In genomic region chrX:129777218-129777768, GRCh38 we compare ENCODE assay signal across 8 cellular contexts. TPM values are rescaled to one million over a fixed set of nuclear protein-coding genes. Genes with fewer than 3 reads are reported as not detected.
A peak's percentile ranks its signal among the peaks of the same experiment; 100 is the strongest.
DNase-seq lines count a peak whose midpoint lies in the region; ATAC-seq and TF ChIP-seq lines count a peak whose summit lies in the region.

No MANE protein-coding gene starts in this region.

- H3K36me3 ChIP-seq in rectal smooth muscle tissue (ENCODE audit: control insufficient read depth, insufficient read depth, low read length) (no peaks in the 10 kb centered on the region), A673 (ENCODE audit: insufficient read depth, low read length, poor library complexity, severe bottlenecking) (no peaks in the 10 kb centered on the region)

- H3K4me3 ChIP-seq in rectal smooth muscle tissue (ENCODE audit: low read length) (peak overlapping the region; percentile 13), A673 (ENCODE audit: low read depth, low read length, poor library complexity, severe bottlenecking) (no peak overlapping the region)

- H3K27me3 ChIP-seq in rectal smooth muscle tissue (ENCODE audit: control insufficient read depth, insufficient read depth, low read length) (no peaks in the 10 kb centered on the region), A673 (replicated peaks; ENCODE audit: insufficient read depth, low read depth, low read length, poor library complexity) (no peaks in the 10 kb centered on the region)

- no TSS peak for BruUV-seq in A673 (replicated peaks; lab: Mats Ljungman, UMichigan)

- CTCF ChIA-PET in A673 (lab: Charles Lee), result no interaction called here

- H3K9me3 ChIP-seq in A673 (ENCODE audit: low read depth, low read length, poor library complexity, severe bottlenecking), result no peaks in the 10 kb centered on the region

- H3K9ac ChIP-seq in rectal smooth muscle tissue (ENCODE audit: low read length), result peak overlapping the region; percentile 30

- no peaks in the 10 kb centered on the region for H3K4me1 ChIP-seq in rectal smooth muscle tissue (ENCODE audit: control insufficient read depth, insufficient read depth, low read length)
- H3K4me1 ChIP-seq in A673 (ENCODE audit: insufficient read depth, low read length, poor library complexity, severe bottlenecking), result no peaks in the 10 kb centered on the region

- intact Hi-C loops in A673 (cut with micrococcal nuclease; ENCODE audit: unreplicated experiment), result no loop called here

- H3K27ac ChIP-seq in VCaP (peak overlapping the region; percentile 91), rectal smooth muscle tissue (ENCODE audit: low read depth, low read length) (no peak overlapping the region), A673 (ENCODE audit: low read depth, low read length, poor library complexity, severe bottlenecking) (no peak overlapping the region)

- TF ChIP-seq CTCF in VCaP (conservative IDR thresholded peaks at IDR 0.05) (no peak), A673 (conservative IDR thresholded peaks at IDR 0.05; ENCODE audit: low read depth, low read length) (no peak), GM10266 (IDR thresholded peaks at IDR 0.05; ENCODE audit: control insufficient read depth, insufficient read depth, low read depth, missing control alignments) (no peak)

- ATAC-seq in GM18520 (IDR thresholded peaks at IDR 0.05; ENCODE audit: unreplicated experiment) (peak; percentile 15), HG03432 (IDR thresholded peaks at IDR 0.05; ENCODE audit: unreplicated experiment) (peak; percentile 31), SK-N-SH treated with all-trans-retinoic acid at 6 μM for 48 hours (no peak)

- DNase-seq in dermis microvascular lymphatic vessel endothelial cell (ENCODE audit: low read depth in 2 of 2) (peak; percentile 12 to 59), A673 (ENCODE audit: low spot score) (no peak), GM10266 (ENCODE audit: extremely low spot score) (no peak)

- POLR2A ChIA-PET in A673 (lab: Charles Lee; ENCODE audit: low non-redundant PET), result no interaction called here

TF ChIP-seq in SK-N-SH treated with all-trans-retinoic acid at 6 μM for 48 hours, 23 proteins besides CTCF, POLR2A, EP300 and RAD21:
- TF ChIP-seq ZNF565 (CRISPR knock-in tag; conservative IDR thresholded peaks at IDR 0.05; ENCODE audit: low read depth) (no peak), TSHZ2 (CRISPR knock-in tag; IDR thresholded peaks at IDR 0.05) (no peak), OSR1 (CRISPR knock-in tag; IDR thresholded peaks at IDR 0.05) (no peak), PATZ1 (CRISPR knock-in tag; IDR thresholded peaks at IDR 0.05; ENCODE audit: borderline replicate concordance) (no peak), CREB5 (CRISPR knock-in tag; IDR thresholded peaks at IDR 0.05; ENCODE audit: low read depth) (no peak), POU6F1 (CRISPR knock-in tag; IDR thresholded peaks at IDR 0.05; ENCODE audit: borderline replicate concordance, low read depth) (no peak), CSDC2 (CRISPR knock-in tag; IDR thresholded peaks at IDR 0.05) (no peak), PPARA (CRISPR knock-in tag; IDR thresholded peaks at IDR 0.05; ENCODE audit: borderline replicate concordance) (no peak), RARB (CRISPR knock-in tag; IDR thresholded peaks at IDR 0.05) (no peak)

RNA-seq across cellular contexts. Expression of gene SASH3, which starts 2.5 kb away (rescaled TPM):
- not detected in 2 replicates for total RNA-seq in dermis microvascular lymphatic vessel endothelial cell
- not detected in 2 replicates for total RNA-seq in A673 (2021)

RNA-seq across cellular contexts. Expression of gene XPNPEP2, which starts 38.5 kb away (rescaled TPM):
- total RNA-seq in dermis microvascular lymphatic vessel endothelial cell (not detected in 2 replicates), A673 (2021) (not detected in 2 replicates)

Comparison
In these comparisons a context has a peak if more than half of its experiments do, and no peak if none do; other contexts are left out.
1. DNase-seq: peak in dermis microvascular lymphatic vessel endothelial cell (2 of 2); none in A673 (single experiment) and GM10266 (single experiment).